1 cellular context compared by ENCODE assay signal in the genomic region with DNA sequence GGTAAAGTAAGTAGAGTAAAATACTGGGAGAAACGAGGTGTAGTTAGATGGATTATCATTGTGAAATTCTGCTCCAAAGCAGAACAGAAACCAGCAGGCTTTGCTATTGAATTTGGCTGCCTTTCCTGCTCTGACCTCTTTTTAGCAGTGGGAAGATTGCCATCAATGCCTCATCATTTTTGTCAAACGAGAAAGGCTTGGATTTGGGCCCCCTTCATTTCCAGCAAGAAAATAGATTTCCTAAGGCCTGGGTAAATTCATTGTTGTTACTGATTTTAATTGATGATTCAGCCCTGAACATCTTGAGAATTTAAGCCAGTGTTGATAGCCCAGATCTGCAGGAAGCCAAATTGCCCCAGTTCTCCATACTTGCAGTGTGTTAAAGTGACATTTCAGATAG.
TF ChIP-seq lines count a peak whose summit lies in the region.

No MANE protein-coding gene starts in this region.

TF ChIP-seq in GM23338, 12 proteins besides CTCF, POLR2A, EP300 and RAD21 (continued from another document):
- no peak for TF ChIP-seq EZH2 (IDR thresholded peaks at IDR 0.05; ENCODE audit: low read depth, unreplicated experiment)
